In the genomic region with DNA sequence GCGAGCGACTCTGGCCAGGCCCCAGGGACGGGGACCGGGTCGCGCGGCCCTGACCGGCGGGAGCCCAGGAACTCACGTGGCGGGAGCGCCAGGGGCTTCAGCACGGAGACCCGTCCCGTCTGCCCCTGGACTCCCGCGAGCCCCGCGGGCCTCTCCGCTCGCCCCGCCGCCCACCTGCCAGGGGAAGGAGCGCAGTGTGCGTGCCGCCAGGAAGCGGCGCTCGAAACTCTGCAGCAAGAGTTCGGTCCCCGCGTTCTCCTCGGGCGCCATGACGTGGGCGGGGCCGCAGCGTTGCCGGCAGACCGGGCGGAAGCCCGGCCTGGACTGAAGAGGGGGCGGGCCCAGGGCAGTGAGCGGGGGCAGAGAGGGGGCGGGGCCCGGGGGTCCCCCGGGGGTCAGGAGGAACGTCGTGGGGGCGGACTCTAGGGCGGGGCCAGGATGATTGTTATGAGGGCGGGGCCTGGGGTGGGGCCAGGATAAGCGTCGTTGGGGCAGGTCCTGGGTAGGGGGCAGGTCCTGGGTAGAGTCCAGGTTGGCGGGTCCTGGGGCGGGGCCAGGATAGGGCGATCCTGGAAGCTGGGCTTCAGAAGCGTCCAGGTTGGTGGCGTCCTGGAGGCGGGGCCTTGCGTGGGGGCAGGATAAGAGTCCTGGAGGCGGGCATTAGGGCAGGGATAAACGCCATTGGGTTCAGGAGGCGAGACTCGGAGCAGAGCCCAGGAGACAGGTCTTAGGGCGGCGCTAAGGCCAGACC, we compare ENCODE assay signal across 1 cellular context.
A peak's percentile ranks its signal among the peaks of the same experiment; 100 is the strongest.
TF ChIP-seq lines count a peak whose summit lies in the region.

A gene with protein sequence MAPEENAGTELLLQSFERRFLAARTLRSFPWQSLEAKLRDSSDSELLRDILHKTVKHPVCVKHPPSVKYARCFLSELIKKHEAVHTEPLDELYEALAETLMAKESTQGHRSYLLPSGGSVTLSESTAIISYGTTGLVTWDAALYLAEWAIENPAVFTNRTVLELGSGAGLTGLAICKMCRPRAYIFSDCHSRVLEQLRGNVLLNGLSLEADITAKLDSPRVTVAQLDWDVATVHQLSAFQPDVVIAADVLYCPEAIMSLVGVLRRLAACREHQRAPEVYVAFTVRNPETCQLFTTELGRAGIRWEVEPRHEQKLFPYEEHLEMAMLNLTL (minus strand): TSS at position 326 of the 751 bp plus-strand sequence. CDS start 56 bp downstream, at position 270.

TF ChIP-seq in GM23338, 12 proteins besides CTCF, POLR2A, EP300 and RAD21:
- peak; percentile 32 for TF ChIP-seq CREB1 (CRISPR knock-in tag; IDR thresholded peaks at IDR 0.05; ENCODE audit: low read depth)
